10 cellular contexts compared by ENCODE assay signal in genomic region chr1:21552715-21553114, GRCh38. TPM values are rescaled to one million over a fixed set of nuclear protein-coding genes. Genes with fewer than 3 reads are reported as not detected.
A peak's percentile ranks its signal among the peaks of the same experiment; 100 is the strongest.
DNase-seq lines count a peak whose midpoint lies in the region; FAIRE-seq and TF ChIP-seq lines count a peak whose summit lies in the region.
"Had no signal": no experiment of that assay in that cellular context is flagged by ENCODE, and none has a peak within 500 bp of the region (broad histone marks: within the 10 kb centered on the region; RNA-seq: fewer than 3 reads in every experiment).

No MANE protein-coding gene starts in this region.

- DNase-seq in AG20443 (ENCODE audit: low spot score) (peak; percentile 84), KBM-7 (peak; percentile 28), bronchial epithelial cell (ENCODE audit: low read depth) (peak; percentile 8), kidney tubule cell (ENCODE audit: low spot score) (peak; percentile 71), urothelium cell line (ENCODE audit: low spot score) (no peak), hippocampal formation (lab: John Stamatoyannopoulos, UW) (no peak)
- DNase-seq in effector CD4-positive, alpha-beta T cell = no peak
- DNase-seq in activated CD4-positive, alpha-beta T cell treated with anti-CD3 and anti-CD28 coated beads for 1 hour = no peak
- DNase-seq: naive thymus-derived CD4-positive, alpha-beta T cell; NCI-H2029 treated with DMSO at 0.1 percent for 48 hours had no signal

- no peak overlapping the region for H3K4me3 ChIP-seq in bronchial epithelial cell (ENCODE audit: low read depth, low read length)

- H3K27me3 ChIP-seq in bronchial epithelial cell (ENCODE audit: control insufficient read depth, insufficient read depth, low read length) = peaks cover 4% of the 10 kb centered on the region

- in situ Hi-C loops in KBM-7 (cut with MboI; ENCODE audit: low pct_unique_long_range_greater_than_20kb, low sequenced_read_pairs) = no loop called here

- no peak for TF ChIP-seq CTCF in bronchial epithelial cell (IDR thresholded peaks at IDR 0.05; ENCODE audit: insufficient read depth, low read length, severe bottlenecking)

- no peaks in the 10 kb centered on the region for H3K36me3 ChIP-seq in bronchial epithelial cell (ENCODE audit: control insufficient read depth, insufficient read depth, low read length)

- FAIRE-seq in bronchial epithelial cell (lab: Jason Lieb, UNC) = no peak
- FAIRE-seq in urothelium cell line (lab: Jason Lieb, UNC) = no peak

RNA-seq across cellular contexts. Expression of gene ALPL, which starts 43.5 kb away (rescaled TPM):
- not detected in 2 replicates for total RNA-seq in bronchial epithelial cell
- total RNA-seq: naive thymus-derived CD4-positive, alpha-beta T cell had no signal

Comparison
In these comparisons a context has a peak if more than half of its experiments do, and no peak if none do; other contexts are left out.
1. DNase-seq: peak in AG20443 (single experiment), KBM-7 (single experiment), bronchial epithelial cell (single experiment) and kidney tubule cell (single experiment); none in effector CD4-positive, alpha-beta T cell (single experiment), urothelium cell line (single experiment), activated CD4-positive, alpha-beta T cell treated with anti-CD3 and anti-CD28 coated beads for 1 hour (single experiment) and hippocampal formation (0 of 2).